ENCODE assay signal across 17 cellular contexts in genomic region chr1:85599638-85600037, GRCh38. TPM values are rescaled to one million over a fixed set of nuclear protein-coding genes. Genes with fewer than 3 reads are reported as not detected.
A peak's percentile ranks its signal among the peaks of the same experiment; 100 is the strongest.
DNase-seq lines count a peak whose midpoint lies in the region; ATAC-seq and TF ChIP-seq lines count a peak whose summit lies in the region.
"Had no signal": no experiment of that assay in that cellular context is flagged by ENCODE, and none has a peak within 500 bp of the region (broad histone marks: within the 10 kb centered on the region; RNA-seq: fewer than 3 reads in every experiment).

No MANE protein-coding gene starts in this region.

- DNase-seq in IMR-90 (no peak), left lung (no peak)
- DNase-seq in stimulated activated CD4-positive, alpha-beta T cell treated with anti-CD3 and anti-CD28 coated beads, Interleukin-2, amount 100 ng/mL, for 24 hours = no peak
- no peak for DNase-seq in effector memory CD4-positive, alpha-beta T cell
- DNase-seq: AML-193; Caco-2; CD4-positive, alpha-beta T cell; DMS153; DND-41; EL; GM23248 had no signal

- in situ Hi-C loops in IMR-90 (cut with MboI; ENCODE audit: low sequenced_read_pairs) = no loop called here

- H3K9me1 ChIP-seq in IMR-90 (ENCODE audit: insufficient read depth, low read length) = peaks cover 7% of the 10 kb centered on the region

- no peaks in the 10 kb centered on the region for H3K79me1 ChIP-seq in IMR-90 (ENCODE audit: low read depth in 1 of 2, low read length in 2 of 2)

- POLR2A ChIA-PET in IMR-90 (lab: Charles Lee; ENCODE audit: unreplicated experiment) = no interaction called here

- CTCF ChIA-PET in IMR-90 (lab: Yijun Ruan, JAX) = interaction anchor here (0.6 kb wide), 1 partner anchor 93 kb away, joined by 4 read pairs; no protein-coding TSS in a partner anchor

- no peak overlapping the region for H3K4ac ChIP-seq in IMR-90 (ENCODE audit: low read depth, low read length)

- peak; percentile 21 for ATAC-seq in IMR-90 (ENCODE audit: low read depth)
- ATAC-seq in left lung = peak; percentile 47
- no peak for ATAC-seq in HG02623 (IDR thresholded peaks at IDR 0.05; ENCODE audit: unreplicated experiment)

- no peak overlapping the region for H2AK9ac ChIP-seq in IMR-90 (replicated peaks; ENCODE audit: low read depth, low read length, poor library complexity)

- H2AFZ ChIP-seq in IMR-90 (replicated peaks; ENCODE audit: low read length, poor library complexity) = no peak overlapping the region
- H2AFZ ChIP-seq: GM23248 had no signal

- no peak overlapping the region for H3K18ac ChIP-seq in IMR-90 (ENCODE audit: low read depth, low read length)

- no peaks in the 10 kb centered on the region for H3K27me3 ChIP-seq in IMR-90 (ENCODE audit: control insufficient read depth, insufficient read depth, low read length)
- no peaks in the 10 kb centered on the region for H3K27me3 ChIP-seq in left lung
- H3K27me3 ChIP-seq in skeletal muscle tissue (ENCODE audit: control insufficient read depth in 3 of 3, insufficient read depth in 3 of 3, low read length in 3 of 3) = no peaks in the 10 kb centered on the region
- H3K27me3 ChIP-seq in effector memory CD4-positive, alpha-beta T cell (replicated peaks; ENCODE audit: control insufficient read depth, insufficient read depth, low read length, poor library complexity, severe bottlenecking) = no peaks in the 10 kb centered on the region

- no peak overlapping the region for H2BK20ac ChIP-seq in IMR-90 (ENCODE audit: low read depth, low read length)

- intact Hi-C loops in IMR-90 (cut with micrococcal nuclease) = no loop called here
- intact Hi-C loops in left lung (cut with DNase I) = no loop called here

- dilution Hi-C loops in IMR-90 (cut with HindIII; ENCODE audit: low sequenced_read_pairs, unreplicated experiment) = no loop called here

- no peak for TF ChIP-seq RAD21 in IMR-90 (IDR thresholded peaks at IDR 0.05; ENCODE audit: low read length)

- H3K4me2 ChIP-seq in IMR-90 (ENCODE audit: low read depth, low read length) = no peak overlapping the region
- H3K4me2 ChIP-seq: A549 had no signal

- H4K20me1 ChIP-seq in IMR-90 (ENCODE audit: insufficient read depth, low read length) = no peaks in the 10 kb centered on the region

- H3K23ac ChIP-seq in IMR-90 (ENCODE audit: low read depth, low read length) = no peak overlapping the region

- H3K4me1 ChIP-seq in IMR-90 (ENCODE audit: control insufficient read depth, insufficient read depth, low read length) (peaks cover 16% of the 10 kb centered on the region), left lung (no peaks in the 10 kb centered on the region), skeletal muscle tissue (ENCODE audit: control insufficient read depth in 3 of 3, insufficient read depth in 3 of 3, low read length in 3 of 3) (peaks cover 11 to 21% (median 19%) of the 10 kb centered on the region in 3 donors)
- no peaks in the 10 kb centered on the region for H3K4me1 ChIP-seq in effector memory CD4-positive, alpha-beta T cell (ENCODE audit: control insufficient read depth, insufficient read depth, low read length, poor library complexity, severe bottlenecking)
- H3K4me1 ChIP-seq: HAP-1 had no signal

- peak overlapping the region; percentile 23; the same call in 1 of the 2 replicates for H2AK5ac ChIP-seq in IMR-90 (ENCODE audit: low read depth, low read length)

- H4K5ac ChIP-seq in IMR-90 (ENCODE audit: low read depth, low read length) = no peak overlapping the region

- no peak overlapping the region for H2BK5ac ChIP-seq in IMR-90 (ENCODE audit: low read depth, low read length, poor library complexity, severe bottlenecking)

- H3K4me3 ChIP-seq in IMR-90 (ENCODE audit: insufficient read depth, low read depth, low read length) (no peak overlapping the region), left lung (no peak overlapping the region), skeletal muscle tissue (ENCODE audit: low read length in 3 of 3) (no peak overlapping the region)
- H3K4me3 ChIP-seq in effector memory CD4-positive, alpha-beta T cell (ENCODE audit: insufficient read depth, low read depth, low read length, poor library complexity, severe bottlenecking) = no peak overlapping the region
- H3K4me3 ChIP-seq: A549, GM23248, HAP-1 had no signal

- no TSS peak for BruUV-seq in IMR-90 (replicated peaks; lab: Mats Ljungman, UMichigan)

- H3K27ac ChIP-seq in IMR-90 (ENCODE audit: insufficient read depth, low read length) (no peak overlapping the region), VCaP (peak overlapping the region; percentile 64), left lung (no peak overlapping the region), skeletal muscle tissue (ENCODE audit: low read depth, low read length) (peak overlapping the region; percentile 10)
- no peak overlapping the region for H3K27ac ChIP-seq in effector memory CD4-positive, alpha-beta T cell (ENCODE audit: insufficient read depth, low read length, poor library complexity, severe bottlenecking)
- H3K27ac ChIP-seq: C4-2B, GM23248 had no signal

- H4K91ac ChIP-seq in IMR-90 (ENCODE audit: insufficient read depth, low read depth, low read length) = no peak overlapping the region

- H3K9ac ChIP-seq in IMR-90 (ENCODE audit: low read depth, low read length) (no peak overlapping the region), skeletal muscle tissue (ENCODE audit: low read depth in 1 of 3, low read length in 3 of 3) (no peak overlapping the region)
- H3K9ac ChIP-seq: GM23248 had no signal

- H3K36me3 ChIP-seq in IMR-90 (ENCODE audit: control insufficient read depth, insufficient read depth, low read length) (no peaks in the 10 kb centered on the region), left lung (no peaks in the 10 kb centered on the region), skeletal muscle tissue (ENCODE audit: control insufficient read depth in 3 of 3, insufficient read depth in 3 of 3, low read length in 3 of 3) (no peaks in the 10 kb centered on the region)
- no peaks in the 10 kb centered on the region for H3K36me3 ChIP-seq in effector memory CD4-positive, alpha-beta T cell (ENCODE audit: control insufficient read depth, insufficient read depth, low read length)
- H3K36me3 ChIP-seq: HAP-1 had no signal

- no peak overlapping the region for H2BK120ac ChIP-seq in IMR-90 (ENCODE audit: low read depth, low read length)

- H4K8ac ChIP-seq in IMR-90 (ENCODE audit: low read depth in 2 of 2, low read length in 2 of 2) = no peak overlapping the region

- TF ChIP-seq CTCF in IMR-90 (conservative IDR thresholded peaks at IDR 0.05; ENCODE audit: low read depth, low read length) (no peak), VCaP (conservative IDR thresholded peaks at IDR 0.05) (no peak), left lung (IDR thresholded peaks at IDR 0.05) (no peak)

- no peak overlapping the region for H3K56ac ChIP-seq in IMR-90 (ENCODE audit: extremely low read depth, insufficient read depth, low read length)

- H3K14ac ChIP-seq in IMR-90 (replicated peaks; ENCODE audit: low read depth, low read length) = no peak overlapping the region

- no peak overlapping the region for H2BK15ac ChIP-seq in IMR-90 (ENCODE audit: low read depth, low read length)

- no peak for TF ChIP-seq POLR2A in IMR-90 (IDR thresholded peaks at IDR 0.05; ENCODE audit: low read depth, low read length)

- H3K9me3 ChIP-seq in IMR-90 (ENCODE audit: control insufficient read depth, insufficient read depth, low read length) (no peaks in the 10 kb centered on the region), left lung (no peaks in the 10 kb centered on the region), skeletal muscle tissue (ENCODE audit: control insufficient read depth in 3 of 3, low read length in 3 of 3) (no peaks in the 10 kb centered on the region)
- no peaks in the 10 kb centered on the region for H3K9me3 ChIP-seq in effector memory CD4-positive, alpha-beta T cell (ENCODE audit: control insufficient read depth, low read length)
- H3K9me3 ChIP-seq: A549, Caco-2, HAP-1 had no signal

- 40% methylated on average over 1 of the region's 2 CpGs; no CpG with 5 or more reads in 1 of the 2 experiments for WGBS in IMR-90 (ENCODE audit: extremely low coverage in 2 of 2, insufficient read length in 1 of 2), 2 experiments

TF ChIP-seq in IMR-90, 13 proteins besides CTCF, POLR2A, EP300 and RAD21 (continues in another document):
- TF ChIP-seq NFE2L2 (IDR thresholded peaks at IDR 0.05; ENCODE audit: low read depth, low read length) = no peak
- no peak for TF ChIP-seq SMC3 (IDR thresholded peaks at IDR 0.05; ENCODE audit: low read depth, low read length)
- TF ChIP-seq RCOR1 (IDR thresholded peaks at IDR 0.05; ENCODE audit: insufficient replicate concordance, low read length) = no peak
- TF ChIP-seq MAFK (IDR thresholded peaks at IDR 0.05; ENCODE audit: low read depth, low read length) = no peak
- no peak for TF ChIP-seq CEBPB (IDR thresholded peaks at IDR 0.05; ENCODE audit: low read depth, low read length)
- no peak for TF ChIP-seq USF2 (IDR thresholded peaks at IDR 0.05; ENCODE audit: low read depth, low read length)
- TF ChIP-seq RFX5 (IDR thresholded peaks at IDR 0.05; ENCODE audit: low read depth, low read length) = no peak
- no peak for TF ChIP-seq FOS (IDR thresholded peaks at IDR 0.05; ENCODE audit: low read depth, low read length)
- no peak for TF ChIP-seq MXI1 (IDR thresholded peaks at IDR 0.05; ENCODE audit: borderline replicate concordance, low read depth, low read length)
- no peak for TF ChIP-seq BHLHE40 (IDR thresholded peaks at IDR 0.05; ENCODE audit: low read depth, low read length)
- TF ChIP-seq ELK1 (IDR thresholded peaks at IDR 0.05; ENCODE audit: borderline replicate concordance, low read depth, low read length) = no peak

RNA-seq across cellular contexts. Expression of gene CCN1, which starts 19.1 kb away (rescaled TPM):
- total RNA-seq in IMR-90 (2012; rRNA removed) = 76.9 and 90.3 TPM in 2 replicates
- polyA plus RNA-seq in IMR-90 (2012; rRNA removed) = 819 and 905 TPM in 2 replicates
- 700 and 814 TPM in 2 replicates for polyA plus RNA-seq in IMR-90 (2012; cell fraction: cytosol; rRNA removed)
- 1,179 and 1,372 TPM in 2 replicates for polyA plus RNA-seq in IMR-90 (2012; cell fraction: nucleus; rRNA removed; ENCODE audit: low replicate concordance)
- 100 to 1,000 TPM; 163 to 554 TPM for total RNA-seq in left lung
- total RNA-seq in skeletal muscle tissue = 34.4 TPM
- total RNA-seq: CD4-positive, alpha-beta T cell had no signal

Comparison
In these comparisons a context has a peak if more than half of its experiments do, and no peak if none do; other contexts are left out.
1. H3K27ac ChIP-seq: peak in VCaP (single experiment) and skeletal muscle tissue (single experiment); none in IMR-90 (single experiment), left lung (0 of 2) and effector memory CD4-positive, alpha-beta T cell (single experiment).